ENCODE assay signal across 2 cellular contexts in genomic region chr5:76972670-76973069, GRCh38.
A peak's percentile ranks its signal among the peaks of the same experiment; 100 is the strongest.
TF ChIP-seq lines count a peak whose summit lies in the region.

No MANE protein-coding gene starts in this region.

TF ChIP-seq in GM12878, 131 proteins besides CTCF, POLR2A, EP300 and RAD21:
- TF ChIP-seq MAX (IDR thresholded peaks at IDR 0.05; ENCODE audit: low read depth, low read length) (no peak), BHLHE40 (IDR thresholded peaks at IDR 0.05; ENCODE audit: borderline replicate concordance in 1 of 2, low read depth in 2 of 2, low read length in 1 of 2) (peak in 1 of 2 experiments; percentile 27; a peak in 1 of 4 replicates), MXI1 (IDR thresholded peaks at IDR 0.05; ENCODE audit: low read depth, low read length) (no peak), RAD51 (IDR thresholded peaks at IDR 0.05) (peak; percentile 75; the same call in 1 of the 2 replicates), MYC (IDR thresholded peaks at IDR 0.05; ENCODE audit: insufficient read depth, insufficient read length, insufficient replicate concordance, low read length, severe bottlenecking) (no peak), JUNB (IDR thresholded peaks at IDR 0.05) (no peak), GABPA (IDR thresholded peaks at IDR 0.05; ENCODE audit: low read depth) (no peak), RUNX3 (IDR thresholded peaks at IDR 0.05; ENCODE audit: low read length) (no peak), POU2F2 (IDR thresholded peaks at IDR 0.05; ENCODE audit: borderline replicate concordance, low read depth, low read length) (no peak)
TF ChIP-seq in GM12878: peak in this region for 2.

TF ChIP-seq in K562, 482 proteins besides CTCF, POLR2A, EP300 and RAD21:
- TF ChIP-seq ZNF24 (IDR thresholded peaks at IDR 0.05), result no peak
- no peak for TF ChIP-seq ZNF407 (IDR thresholded peaks at IDR 0.05; ENCODE audit: low read depth)
- TF ChIP-seq NBN (IDR thresholded peaks at IDR 0.05; ENCODE audit: low read depth), result no peak
- no peak for TF ChIP-seq PREB (CRISPR knock-in tag; IDR thresholded peaks at IDR 0.05)
- no peak for TF ChIP-seq GTF2F1 (IDR thresholded peaks at IDR 0.05; ENCODE audit: low read depth, low read length)
- TF ChIP-seq SMARCE1 (IDR thresholded peaks at IDR 0.05), result no peak
- TF ChIP-seq CBFA2T2 (conservative IDR thresholded peaks at IDR 0.05), result peak; percentile 59
- TF ChIP-seq EWSR1 (IDR thresholded peaks at IDR 0.05; ENCODE audit: borderline replicate concordance, low read depth, partially characterized antibody), result no peak
- no peak for TF ChIP-seq TEAD2 (tag; IDR thresholded peaks at IDR 0.05)
- TF ChIP-seq CSDE1 (IDR thresholded peaks at IDR 0.05), result no peak
- peak; percentile 68; the same call in 1 of the 2 replicates for TF ChIP-seq TOE1 (IDR thresholded peaks at IDR 0.05; ENCODE audit: borderline replicate concordance)
- TF ChIP-seq TOE1 (CRISPR knock-in tag; IDR thresholded peaks at IDR 0.05; ENCODE audit: borderline replicate concordance, low read depth), result no peak
- peak; percentile 64 for TF ChIP-seq USF2 (CRISPR knock-in tag; IDR thresholded peaks at IDR 0.05)
- TF ChIP-seq ZNF707 (CRISPR knock-in tag; conservative IDR thresholded peaks at IDR 0.05), result no peak
- TF ChIP-seq NUFIP1 (IDR thresholded peaks at IDR 0.05; ENCODE audit: partially characterized antibody), result no peak
- no peak for TF ChIP-seq PCBP2 (IDR thresholded peaks at IDR 0.05; ENCODE audit: low read depth, low read length, poor library complexity, severe bottlenecking)
- TF ChIP-seq KDM4B (IDR thresholded peaks at IDR 0.05; ENCODE audit: borderline replicate concordance in 2 of 2, low read depth in 1 of 2), result no peak
- no peak for TF ChIP-seq SAFB (IDR thresholded peaks at IDR 0.05; ENCODE audit: borderline replicate concordance, low read depth, low read length)
- no peak for TF ChIP-seq SMARCA5 (IDR thresholded peaks at IDR 0.05)
- peak; percentile 86 for TF ChIP-seq RAD51 (IDR thresholded peaks at IDR 0.05; ENCODE audit: borderline replicate concordance, low read depth)
- TF ChIP-seq TBL1XR1 (IDR thresholded peaks at IDR 0.05; ENCODE audit: low read length in 2 of 2), result no peak
- no peak for TF ChIP-seq SAP30 (IDR thresholded peaks at IDR 0.05; ENCODE audit: borderline replicate concordance, insufficient read depth, low read depth, low read length, poor library complexity, severe bottlenecking)
- no peak for TF ChIP-seq GTF2E2 (tag; IDR thresholded peaks at IDR 0.05)
- no peak for TF ChIP-seq ARID1B (IDR thresholded peaks at IDR 0.05)
- TF ChIP-seq DDX20 (tag; IDR thresholded peaks at IDR 0.05; ENCODE audit: low read depth), result no peak
- TF ChIP-seq ZNF644 (tag; IDR thresholded peaks at IDR 0.05; ENCODE audit: low read depth), result no peak
- no peak for TF ChIP-seq ZNF408 (CRISPR knock-in tag; IDR thresholded peaks at IDR 0.05; ENCODE audit: low read depth)
- 0 out of 2 replicates have a peak, but pooled peaks have one; percentile 17 for TF ChIP-seq USF1 (CRISPR knock-in tag; IDR thresholded peaks at IDR 0.05)
- peak; percentile 95 for TF ChIP-seq TFE3 (CRISPR knock-in tag; IDR thresholded peaks at IDR 0.05)
- no peak for TF ChIP-seq MYBL2 (IDR thresholded peaks at IDR 0.05; ENCODE audit: low read depth)
- no peak for TF ChIP-seq MYBL2 (CRISPR knock-in tag; IDR thresholded peaks at IDR 0.05; ENCODE audit: borderline replicate concordance)
- TF ChIP-seq CBX8 (IDR thresholded peaks at IDR 0.05; ENCODE audit: borderline replicate concordance, extremely low read depth, low read depth, low read length, poor library complexity, severe bottlenecking), result no peak
- TF ChIP-seq ZNF445 (CRISPR knock-in tag; IDR thresholded peaks at IDR 0.05; ENCODE audit: low read depth), result no peak
- no peak for TF ChIP-seq SFPQ (IDR thresholded peaks at IDR 0.05; ENCODE audit: low read depth, low read length)
- no peak for TF ChIP-seq ZNF586 (CRISPR knock-in tag; conservative IDR thresholded peaks at IDR 0.05)
